ENCODE assay signal across 9 cellular contexts in genomic region chr17:6070280-6070894, GRCh38. TPM values are rescaled to one million over a fixed set of nuclear protein-coding genes. Genes with fewer than 3 reads are reported as not detected.
DNase-seq lines count a peak whose midpoint lies in the region; ATAC-seq and TF ChIP-seq lines count a peak whose summit lies in the region.
"Had no signal": no experiment of that assay in that cellular context is flagged by ENCODE, and none has a peak within 500 bp of the region (broad histone marks: within the 10 kb centered on the region; RNA-seq: fewer than 3 reads in every experiment).

WSCD1 (plus strand) TSS chr17:6070379; CDS start chr17:6080659, 10,280 bp downstream.

- no peaks in the 10 kb centered on the region for H3K9me3 Mint-ChIP-seq in WTC11

- H3K27ac Mint-ChIP-seq in WTC11: peak within 1 kb of the TSS; percentile 18; the same call in 1 of the 2 replicates

- DNase-seq in NCI-H2196 (lab: John Stamatoyannopoulos, UW; ENCODE audit: unreplicated experiment) (peak; percentile 22), NCI-H2196 treated with DMSO at 0.1 percent for 48 hours (lab: John Stamatoyannopoulos, UW; ENCODE audit: unreplicated experiment) (no peak), WTC11 (ENCODE audit: low spot score) (peak; percentile 33), glomerular visceral epithelial cell (ENCODE audit: extremely low spot score) (peak; percentile 25), omental fat pad (ENCODE audit: low spot score) (no peak), pons (ENCODE audit: low spot score) (no peak), NK-92 (lab: John Stamatoyannopoulos, UW; ENCODE audit: unreplicated experiment) (no peak)
- DNase-seq: DND-41 had no signal

- ATAC-seq in WTC11: peak; percentile 33
- ATAC-seq in omental fat pad (ENCODE audit: low FRiP score): peak; percentile 39
- no peak for ATAC-seq in HG03139 (IDR thresholded peaks at IDR 0.05; ENCODE audit: unreplicated experiment)

- POLR2A ChIA-PET in WTC11 (lab: Charles Lee): no interaction called here

- peak within 1 kb of the TSS; percentile 90 for H3K4me3 Mint-ChIP-seq in WTC11

- peaks cover 31% of the 10 kb centered on the region for H3K4me1 Mint-ChIP-seq in WTC11

- CTCF ChIA-PET in WTC11 (lab: Charles Lee): interaction anchor here (0.5 to 3.7 kb wide), 3 partner anchors 31 to 276 kb away, joined by 3 to 9 read pairs (median 5); no protein-coding TSS in a partner anchor

- H3K36me3 Mint-ChIP-seq in WTC11: peaks cover 2% of the 10 kb centered on the region; the same call in 1 of the 2 replicates

- TF ChIP-seq CTCF in WTC11 (IDR thresholded peaks at IDR 0.05): no peak
- TF ChIP-seq CTCF in omental fat pad (IDR thresholded peaks at IDR 0.05): no peak

- peaks cover 16% of the 10 kb centered on the region for H3K27me3 Mint-ChIP-seq in WTC11 (ENCODE audit: low read depth)

TF ChIP-seq in WTC11, 78 proteins besides CTCF, POLR2A, EP300 and RAD21:
- TF ChIP-seq HMGA2 (CRISPR knock-in tag; IDR thresholded peaks at IDR 0.05): no peak
TF ChIP-seq in WTC11: peak in this region for 0.

RNA-seq across cellular contexts. Expression of gene WSCD1, which starts in this region (rescaled TPM):
- total RNA-seq in WTC11 (2021) (57.5 to 80.2 TPM (median 71.9 TPM) in 3 replicates), omental fat pad (1 to 10 TPM in 3 of 4 donors, under 1 TPM in 1; 0.93 to 6.1 (median 2.4) TPM)

Comparison
In these comparisons a context has a peak if more than half of its experiments do, and no peak if none do; other contexts are left out.
1. DNase-seq: peak in NCI-H2196 (single experiment), WTC11 (single experiment) and glomerular visceral epithelial cell (single experiment); none in NCI-H2196 treated with DMSO at 0.1 percent for 48 hours (single experiment), omental fat pad (single experiment), pons (single experiment) and NK-92 (single experiment).